Comparison of ENCODE assay signal across 12 cellular contexts in the genomic region with DNA sequence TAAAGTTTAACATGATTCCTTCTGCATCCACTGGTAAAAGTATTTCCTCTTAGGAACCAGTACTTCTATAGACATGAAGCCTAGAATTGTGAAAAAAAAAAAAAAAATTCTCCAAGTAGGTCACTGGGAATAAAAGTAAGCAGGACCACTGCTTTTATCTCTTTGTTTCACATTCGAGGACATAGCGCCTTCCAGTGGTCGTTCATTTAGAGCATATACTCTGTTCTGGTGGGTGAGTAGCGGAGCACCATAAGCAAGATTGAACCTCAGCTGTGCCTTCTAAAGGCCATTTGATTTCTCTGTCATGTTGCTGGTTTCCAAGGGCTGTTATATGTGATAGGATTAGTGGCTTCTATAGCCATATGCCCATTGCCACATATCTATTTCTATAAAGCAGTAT.
DNase-seq lines count a peak whose midpoint lies in the region; ATAC-seq and TF ChIP-seq lines count a peak whose summit lies in the region.
"Had no signal": no experiment of that assay in that cellular context is flagged by ENCODE, and none has a peak within 500 bp of the region (broad histone marks: within the 10 kb centered on the region; RNA-seq: fewer than 3 reads in every experiment).

No MANE protein-coding gene starts in this region.

- H3K79me2 ChIP-seq in OCI-LY3 (ENCODE audit: low read length) (no peaks in the 10 kb centered on the region), hepatocyte (no peaks in the 10 kb centered on the region), osteoblast (ENCODE audit: insufficient read depth, low read length) (no peaks in the 10 kb centered on the region)

- no peak overlapping the region for H3K9ac ChIP-seq in OCI-LY3 (ENCODE audit: low read length)

- TF ChIP-seq CTCF in A673 (conservative IDR thresholded peaks at IDR 0.05; ENCODE audit: low read depth, low read length) (peak; percentile 58), GM13977 (IDR thresholded peaks at IDR 0.05; ENCODE audit: extremely low read depth, insufficient read depth, missing control alignments) (peak; percentile 8), OCI-LY3 (IDR thresholded peaks at IDR 0.05; ENCODE audit: low read depth, low read length) (peak; percentile 46), hepatocyte (IDR thresholded peaks at IDR 0.05; ENCODE audit: poor library complexity) (peak; percentile 32), psoas muscle (IDR thresholded peaks at IDR 0.05) (no peak), osteoblast (IDR thresholded peaks at IDR 0.05; ENCODE audit: extremely low read depth, low read depth, low read length) (no peak)

- no peaks in the 10 kb centered on the region for H3K9me2 ChIP-seq in hepatocyte (replicated peaks; ENCODE audit: insufficient read depth)

- H3K4me3 ChIP-seq in A673 (ENCODE audit: low read depth, low read length, poor library complexity, severe bottlenecking) (no peak overlapping the region), OCI-LY3 (ENCODE audit: low read length) (no peak overlapping the region), hepatocyte (no peak overlapping the region), psoas muscle (no peak overlapping the region), osteoblast (ENCODE audit: insufficient read depth, low read length) (no peak overlapping the region)
- H3K4me3 ChIP-seq: body of pancreas, K562, sigmoid colon had no signal

- in situ Hi-C loops in GM13977 (cut with MboI; ENCODE audit: low pct_unique_long_range_greater_than_20kb, low sequenced_read_pairs, unreplicated experiment): no loop called here

- peak; percentile 59 for DNase-seq in A673 (ENCODE audit: low spot score)
- no peak for DNase-seq in GM13977 (ENCODE audit: low spot score)
- DNase-seq in hepatocyte (ENCODE audit: low spot score): peak; percentile 29
- DNase-seq in NCI-H526 treated with DMSO at 0.1 percent for 48 hours (lab: John Stamatoyannopoulos, UW): no peak
- no peak for DNase-seq in psoas muscle
- DNase-seq in osteoblast (ENCODE audit: insufficient read length, low spot score, missing footprints): no peak
- DNase-seq: body of pancreas, NCI-H446, sigmoid colon had no signal

- WGBS in hepatocyte (ENCODE audit: low lambda C conversion rate, missing lambda C conversion rate): 43% methylated on average over 4 of the region's 4 CpGs
- WGBS in psoas muscle, 3 donors: 55 to 61% (median 57%) methylated on average over 4 of the region's 4 CpGs

- H4K20me1 ChIP-seq in OCI-LY3 (ENCODE audit: insufficient read depth, low read length) (no peaks in the 10 kb centered on the region), hepatocyte (ENCODE audit: insufficient read depth, poor library complexity, severe bottlenecking) (no peaks in the 10 kb centered on the region), osteoblast (ENCODE audit: insufficient read depth, low read length) (no peaks in the 10 kb centered on the region)

- H3K36me3 ChIP-seq in A673 (ENCODE audit: insufficient read depth, low read length, poor library complexity, severe bottlenecking) (no peaks in the 10 kb centered on the region), OCI-LY3 (replicated peaks; ENCODE audit: low read depth, low read length) (no peaks in the 10 kb centered on the region), hepatocyte (replicated peaks; ENCODE audit: insufficient read depth, low read depth) (no peaks in the 10 kb centered on the region), psoas muscle (ENCODE audit: insufficient read depth in 1 of 2, low read depth in 1 of 2) (no peaks in the 10 kb centered on the region), osteoblast (ENCODE audit: insufficient read depth, low read length) (no peaks in the 10 kb centered on the region)
- H3K36me3 ChIP-seq: sigmoid colon had no signal

- H3K27me3 ChIP-seq in A673 (replicated peaks; ENCODE audit: insufficient read depth, low read depth, low read length, poor library complexity) (no peaks in the 10 kb centered on the region), OCI-LY3 (ENCODE audit: low read depth, low read length) (no peaks in the 10 kb centered on the region), hepatocyte (no peaks in the 10 kb centered on the region), psoas muscle (ENCODE audit: insufficient read depth in 3 of 3, low read length in 2 of 3) (no peaks in the 10 kb centered on the region), osteoblast (ENCODE audit: insufficient read depth, low read length) (no peaks in the 10 kb centered on the region)
- H3K27me3 ChIP-seq: body of pancreas, sigmoid colon had no signal

- no peak for ATAC-seq in HG03439 (IDR thresholded peaks at IDR 0.05; ENCODE audit: unreplicated experiment)
- no peak for ATAC-seq in psoas muscle
- ATAC-seq: body of pancreas, K562 had no signal

- intact Hi-C loops in A673 (cut with micrococcal nuclease; ENCODE audit: unreplicated experiment) (no loop called here), psoas muscle (cut with DNase I) (no loop called here)

- BruUV-seq in A673 (replicated peaks; lab: Mats Ljungman, UMichigan): no TSS peak

- no peak overlapping the region for H3K27ac ChIP-seq in A673 (ENCODE audit: low read depth, low read length, poor library complexity, severe bottlenecking)
- no peak overlapping the region for H3K27ac ChIP-seq in OCI-LY3 (ENCODE audit: low read length)
- H3K27ac ChIP-seq in hepatocyte: no peak overlapping the region
- H3K27ac ChIP-seq in psoas muscle: no peak overlapping the region
- no peak overlapping the region for H3K27ac ChIP-seq in osteoblast (ENCODE audit: low read depth, low read length)
- H3K27ac ChIP-seq: body of pancreas, sigmoid colon had no signal

- POLR2A ChIA-PET in A673 (lab: Charles Lee; ENCODE audit: low non-redundant PET): no interaction called here

- CTCF ChIA-PET in A673 (lab: Charles Lee): no interaction called here

- H3K4me2 ChIP-seq in OCI-LY3 (ENCODE audit: low read length) (no peak overlapping the region), hepatocyte (no peak overlapping the region), osteoblast (ENCODE audit: insufficient read depth, low read length) (no peak overlapping the region)

- no peaks in the 10 kb centered on the region for H3K9me3 ChIP-seq in A673 (ENCODE audit: low read depth, low read length, poor library complexity, severe bottlenecking)
- no peaks in the 10 kb centered on the region for H3K9me3 ChIP-seq in OCI-LY3 (ENCODE audit: insufficient read depth, low read length)
- no peaks in the 10 kb centered on the region for H3K9me3 ChIP-seq in hepatocyte (ENCODE audit: low read depth)
- H3K9me3 ChIP-seq in psoas muscle: no peaks in the 10 kb centered on the region
- H3K9me3 ChIP-seq in osteoblast (ENCODE audit: low read depth, low read length): no peaks in the 10 kb centered on the region
- H3K9me3 ChIP-seq: body of pancreas, sigmoid colon had no signal

- H2AFZ ChIP-seq in OCI-LY3 (ENCODE audit: low read depth, low read length) (no peak overlapping the region), hepatocyte (no peak overlapping the region), osteoblast (ENCODE audit: low read length) (no peak overlapping the region)

- peaks cover 15% of the 10 kb centered on the region for H3K4me1 ChIP-seq in A673 (ENCODE audit: insufficient read depth, low read length, poor library complexity, severe bottlenecking)
- no peaks in the 10 kb centered on the region for H3K4me1 ChIP-seq in OCI-LY3 (ENCODE audit: low read length)
- no peaks in the 10 kb centered on the region for H3K4me1 ChIP-seq in hepatocyte (ENCODE audit: insufficient read depth)
- H3K4me1 ChIP-seq in psoas muscle: no peaks in the 10 kb centered on the region
- peaks cover 3% of the 10 kb centered on the region for H3K4me1 ChIP-seq in osteoblast (ENCODE audit: insufficient read depth, low read length)

Comparison
In these comparisons a context has a peak if more than half of its experiments do, and no peak if none do; other contexts are left out.
1. DNase-seq: peak in A673 (single experiment) and hepatocyte (single experiment); none in GM13977 (single experiment), NCI-H526 treated with DMSO at 0.1 percent for 48 hours (single experiment), psoas muscle (0 of 2) and osteoblast (single experiment).
2. CTCF ChIP-seq: peak in A673 (single experiment), GM13977 (single experiment), OCI-LY3 (single experiment) and hepatocyte (single experiment); none in psoas muscle (single experiment) and osteoblast (single experiment).